ENCODE assay signal across 8 cellular contexts in genomic region chr17:82021728-82022309, GRCh38. TPM values are rescaled to one million over a fixed set of nuclear protein-coding genes. Genes with fewer than 3 reads are reported as not detected.
DNase-seq lines count a peak whose midpoint lies in the region; ATAC-seq, FAIRE-seq and TF ChIP-seq lines count a peak whose summit lies in the region.

No MANE protein-coding gene starts in this region.

- peak; percentile 20 for DNase-seq in activated naive CD4-positive, alpha-beta T cell treated with Interleukin-2 at 50 U/mL for 16 hours
- DNase-seq in activated naive CD4-positive, alpha-beta T cell treated with anti-CD3 and anti-CD28 coated beads, Interleukin-2, amount 50 U/mL, for 16 hours: no peak
- peak; percentile 35 for DNase-seq in activated CD4-positive, alpha-beta memory T cell treated with anti-CD3 and anti-CD28 coated beads for 36 hours
- no peak for DNase-seq in keratinocyte (ENCODE audit: low read depth, low spot score)
- DNase-seq in testis: no peak
- no peak for DNase-seq in GF-D8 (lab: John Stamatoyannopoulos, UW)
- no peak for DNase-seq in retina

- H3K4me3 ChIP-seq in keratinocyte (ENCODE audit: control insufficient read depth in 2 of 3, extremely low read depth in 1 of 3, insufficient read depth in 2 of 3, low read depth in 1 of 3, low read length in 3 of 3) (peak overlapping the region; percentile 73 to 97 (median 85)), testis (peak overlapping the region; percentile 69 to 71)

- H3K9me3 Mint-ChIP-seq in activated CD4-positive, alpha-beta memory T cell treated with anti-CD3 and anti-CD28 coated beads for 36 hours: no peaks in the 10 kb centered on the region

- TF ChIP-seq POLR2A in testis (IDR thresholded peaks at IDR 0.05): no peak

- peaks cover 24% of the 10 kb centered on the region for H3K4me1 Mint-ChIP-seq in activated CD4-positive, alpha-beta memory T cell treated with anti-CD3 and anti-CD28 coated beads for 36 hours (ENCODE audit: low read depth)

- H3K4me2 ChIP-seq in keratinocyte (ENCODE audit: control insufficient read depth, extremely low read depth, insufficient read depth, low read depth, low read length): peak overlapping the region; percentile 97

- H3K36me3 Mint-ChIP-seq in activated CD4-positive, alpha-beta memory T cell treated with anti-CD3 and anti-CD28 coated beads for 36 hours: no peaks in the 10 kb centered on the region

- H3K79me2 ChIP-seq in keratinocyte (ENCODE audit: control insufficient read depth, insufficient read depth, low read length): peaks cover 5% of the 10 kb centered on the region

- H3K27ac Mint-ChIP-seq in activated CD4-positive, alpha-beta memory T cell treated with anti-CD3 and anti-CD28 coated beads for 36 hours: peak overlapping the region; percentile 66

- CTCF ChIA-PET in activated CD4-positive, alpha-beta memory T cell treated with anti-CD3 and anti-CD28 coated beads for 36 hours (lab: Charles Lee): interaction anchor here (0.7 to 6.4 kb wide), 17 partner anchors 9 to 286 kb away, joined by 3 to 174 read pairs (median 4); partner anchors contain the start of genes ASPSCR1, DCXR, FASN and MAFG

- H3K4me1 ChIP-seq in keratinocyte (ENCODE audit: control insufficient read depth, extremely low read depth, insufficient read depth, low read length) (peaks cover 26% of the 10 kb centered on the region), testis (peaks cover 19% of the 10 kb centered on the region)

- H3K4me3 Mint-ChIP-seq in activated CD4-positive, alpha-beta memory T cell treated with anti-CD3 and anti-CD28 coated beads for 36 hours: peak overlapping the region; percentile 84

- ATAC-seq in GM18867 (IDR thresholded peaks at IDR 0.05; ENCODE audit: unreplicated experiment): no peak

- WGBS in testis, 2 donors: 20% methylated on average over 12 to 15 of the region's 15 CpGs

- peak overlapping the region; percentile 10 for H2AFZ ChIP-seq in keratinocyte (ENCODE audit: control insufficient read depth, low read length)

- H3K36me3 ChIP-seq in keratinocyte (ENCODE audit: control insufficient read depth in 2 of 2, extremely low read depth in 1 of 2, insufficient read depth in 2 of 2, low read length in 2 of 2) (peaks cover 0 to 4% of the 10 kb centered on the region in 2 experiments), testis (ENCODE audit: low read depth, missing control alignments) (no peaks in the 10 kb centered on the region)

- dilution Hi-C loops in keratinocyte (cut with MboI; ENCODE audit: extremely low pct_ligation_motif_present, low sequenced_read_pairs): no loop called here

- peaks cover 6% of the 10 kb centered on the region for H4K20me1 ChIP-seq in keratinocyte (ENCODE audit: control insufficient read depth, extremely low read depth, insufficient read depth, low read length)

- H3K9me3 ChIP-seq in keratinocyte (ENCODE audit: control insufficient read depth, low read depth, low read length) (no peaks in the 10 kb centered on the region), testis (no peaks in the 10 kb centered on the region)

- FAIRE-seq in keratinocyte (lab: Jason Lieb, UNC): no peak

- intact Hi-C loops in activated CD4-positive, alpha-beta memory T cell treated with anti-CD3 and anti-CD28 coated beads for 36 hours (cut with micrococcal nuclease): loop anchor here (2.0 kb wide), 2 partner anchors 15 to 161 kb away; partner anchors contain the start of genes DCXR and P4HB
- intact Hi-C loops in testis (cut with DNase I; ENCODE audit: low total_unique reads): loop anchor here (5.0 kb wide), 1 partner anchor 60 kb away; the partner anchor contains the start of gene NOTUM

- H3K27me3 ChIP-seq in keratinocyte (ENCODE audit: control insufficient read depth, extremely low read depth, insufficient read depth, low read length) (no peaks in the 10 kb centered on the region), testis (no peaks in the 10 kb centered on the region)

- H3K27ac ChIP-seq in keratinocyte (ENCODE audit: control insufficient read depth, insufficient read depth, low read length) (peak overlapping the region; percentile 40), testis (no peak overlapping the region)

- POLR2A ChIA-PET in activated CD4-positive, alpha-beta memory T cell treated with anti-CD3 and anti-CD28 coated beads for 36 hours (lab: Charles Lee): interaction anchor here (1.0 to 2.3 kb wide), 7 partner anchors 16 to 152 kb away, joined by 3 to 8 read pairs (median 5); partner anchors contain the start of genes ASPSCR1 and DCXR

- H3K27me3 Mint-ChIP-seq in activated CD4-positive, alpha-beta memory T cell treated with anti-CD3 and anti-CD28 coated beads for 36 hours: no peaks in the 10 kb centered on the region

- no peaks in the 10 kb centered on the region for H3K9me1 ChIP-seq in keratinocyte (ENCODE audit: control insufficient read depth, extremely low read depth, insufficient read depth, low read length)

- TF ChIP-seq CTCF in keratinocyte (optimal IDR thresholded peaks at IDR 0.05 in 1 of 3, IDR thresholded peaks at IDR 0.05 in 1 of 3, conservative IDR thresholded peaks at IDR 0.05 in 1 of 3; ENCODE audit: extremely low read depth in 1 of 3, insufficient read depth in 2 of 3, low read length in 3 of 3): no peak
- TF ChIP-seq CTCF in testis (IDR thresholded peaks at IDR 0.05): no peak

- H3K9ac ChIP-seq in keratinocyte (ENCODE audit: control insufficient read depth, extremely low read depth, insufficient read depth, low read length): peak overlapping the region; percentile 80

RNA-seq across cellular contexts. Expression of gene CENPX, which starts 0.9 kb away (rescaled TPM):
- total RNA-seq in activated CD4-positive, alpha-beta memory T cell treated with anti-CD3 and anti-CD28 coated beads for 36 hours: 10 to 100 TPM; 83.0 to 85.8 TPM
- polyA plus RNA-seq in keratinocyte (38.3 to 52.0 TPM (median 48.2 TPM) in 3 replicates), testis (ENCODE audit: insufficient read depth, low read depth, low replicate concordance) (43.0 TPM)
- 4.8 TPM for polyA plus RNA-seq in keratinocyte (2011; ENCODE audit: low read depth)
- 19.8 and 41.7 TPM in 2 replicates for polyA plus RNA-seq in keratinocyte (2011; cell fraction: cytosol; rRNA removed)
- polyA plus RNA-seq in keratinocyte (2011; cell fraction: nucleus; rRNA removed): 19.4 and 20.6 TPM in 2 replicates
- 24.4 and 64.8 TPM in 2 replicates for polyA plus RNA-seq in keratinocyte (2012; ENCODE audit: low replicate concordance)
- 7.8 to 10.6 TPM (median 9.1 TPM) in 3 replicates for polyA minus RNA-seq in keratinocyte
- 30.5 TPM for polyA minus RNA-seq in keratinocyte (2011; cell fraction: cytosol; rRNA and poly(A)+ RNA removed)
- polyA minus RNA-seq in keratinocyte (2011; cell fraction: nucleus; rRNA and poly(A)+ RNA removed): 5.0 and 6.1 TPM in 2 replicates
- total RNA-seq in testis: 10 to 100 TPM; 43.5 to 51.8 TPM

RNA-seq across cellular contexts. Expression of gene LRRC45, which starts 1.3 kb away (rescaled TPM):
- total RNA-seq in activated CD4-positive, alpha-beta memory T cell treated with anti-CD3 and anti-CD28 coated beads for 36 hours: 10 to 100 TPM; 16.3 to 19.0 TPM
- polyA plus RNA-seq in keratinocyte: 2.5 to 3.6 TPM (median 2.9 TPM) in 3 replicates
- polyA plus RNA-seq in keratinocyte (2011; ENCODE audit: low read depth): 1.1 TPM
- polyA plus RNA-seq in keratinocyte (2011; cell fraction: cytosol; rRNA removed): 0.61 and 1.4 TPM in 2 replicates
- polyA plus RNA-seq in keratinocyte (2011; cell fraction: nucleus; rRNA removed): 5.7 and 7.1 TPM in 2 replicates
- 1.2 and 3.5 TPM in 2 replicates for polyA plus RNA-seq in keratinocyte (2012; ENCODE audit: low replicate concordance)
- polyA minus RNA-seq in keratinocyte: 1.5 to 2.5 TPM (median 2.3 TPM) in 3 replicates
- polyA minus RNA-seq in keratinocyte (2011; cell fraction: cytosol; rRNA and poly(A)+ RNA removed): 3.1 TPM
- polyA minus RNA-seq in keratinocyte (2011; cell fraction: nucleus; rRNA and poly(A)+ RNA removed): 1.5 and 3.7 TPM in 2 replicates
- 10 to 100 TPM; 10.7 to 12.8 TPM for total RNA-seq in testis
- 5.7 TPM for polyA plus RNA-seq in testis (ENCODE audit: insufficient read depth, low read depth, low replicate concordance)

RNA-seq across cellular contexts. Expression of gene RAC3, which starts 9.7 kb away (rescaled TPM):
- total RNA-seq in activated CD4-positive, alpha-beta memory T cell treated with anti-CD3 and anti-CD28 coated beads for 36 hours: 1 to 10 TPM; 6.3 to 8.1 TPM
- polyA plus RNA-seq in keratinocyte (10.2 to 23.0 TPM (median 12.3 TPM) in 3 replicates), testis (ENCODE audit: insufficient read depth, low read depth, low replicate concordance) (42.3 TPM)
- 1.6 TPM for polyA plus RNA-seq in keratinocyte (2011; ENCODE audit: low read depth)
- polyA plus RNA-seq in keratinocyte (2011; cell fraction: cytosol; rRNA removed): 8.5 and 23.2 TPM in 2 replicates
- 8.9 and 15.0 TPM in 2 replicates for polyA plus RNA-seq in keratinocyte (2011; cell fraction: nucleus; rRNA removed)
- polyA plus RNA-seq in keratinocyte (2012; ENCODE audit: low replicate concordance): 4.1 and 10.1 TPM in 2 replicates
- 3.7 to 34.6 TPM (median 7.4 TPM) in 3 replicates for polyA minus RNA-seq in keratinocyte
- polyA minus RNA-seq in keratinocyte (2011; cell fraction: cytosol; rRNA and poly(A)+ RNA removed): 31.1 TPM
- 3.2 and 5.4 TPM in 2 replicates for polyA minus RNA-seq in keratinocyte (2011; cell fraction: nucleus; rRNA and poly(A)+ RNA removed)
- 100 to 1,000 TPM in 1 of 2 donors, 10 to 100 TPM in 1; 74.3 to 102 TPM for total RNA-seq in testis

RNA-seq across cellular contexts. Expression of gene DCXR, which starts 15.7 kb away (rescaled TPM):
- 100 to 1,000 TPM; 105 to 115 TPM for total RNA-seq in activated CD4-positive, alpha-beta memory T cell treated with anti-CD3 and anti-CD28 coated beads for 36 hours
- polyA plus RNA-seq in keratinocyte (45.4 to 73.6 TPM (median 64.0 TPM) in 3 replicates), testis (ENCODE audit: insufficient read depth, low read depth, low replicate concordance) (109 TPM)
- polyA plus RNA-seq in keratinocyte (2011; ENCODE audit: low read depth): 10.2 TPM
- polyA plus RNA-seq in keratinocyte (2011; cell fraction: cytosol; rRNA removed): 59.0 and 103 TPM in 2 replicates
- polyA plus RNA-seq in keratinocyte (2011; cell fraction: nucleus; rRNA removed): 51.5 and 77.5 TPM in 2 replicates
- 62.1 and 118 TPM in 2 replicates for polyA plus RNA-seq in keratinocyte (2012; ENCODE audit: low replicate concordance)
- polyA minus RNA-seq in keratinocyte: 39.1 to 83.3 TPM (median 62.9 TPM) in 3 replicates
- 41.8 TPM for polyA minus RNA-seq in keratinocyte (2011; cell fraction: cytosol; rRNA and poly(A)+ RNA removed)
- polyA minus RNA-seq in keratinocyte (2011; cell fraction: nucleus; rRNA and poly(A)+ RNA removed): 12.2 and 13.9 TPM in 2 replicates
- 100 to 1,000 TPM; 134 to 188 TPM for total RNA-seq in testis

RNA-seq across cellular contexts. Expression of gene RFNG, which starts 29.8 kb away (rescaled TPM):
- total RNA-seq in activated CD4-positive, alpha-beta memory T cell treated with anti-CD3 and anti-CD28 coated beads for 36 hours: 10 to 100 TPM; 16.5 to 17.5 TPM
- polyA plus RNA-seq in keratinocyte: 10.2 to 25.3 TPM (median 13.6 TPM) in 3 replicates
- polyA plus RNA-seq in keratinocyte (2011; ENCODE audit: low read depth): 10.9 TPM
- 5.5 and 14.9 TPM in 2 replicates for polyA plus RNA-seq in keratinocyte (2011; cell fraction: cytosol; rRNA removed)
- polyA plus RNA-seq in keratinocyte (2011; cell fraction: nucleus; rRNA removed): 54.3 and 78.8 TPM in 2 replicates
- polyA plus RNA-seq in keratinocyte (2012; ENCODE audit: low replicate concordance): 23.8 and 42.0 TPM in 2 replicates
- polyA minus RNA-seq in keratinocyte: 5.4 to 31.0 TPM (median 8.0 TPM) in 3 replicates
- 21.1 TPM for polyA minus RNA-seq in keratinocyte (2011; cell fraction: cytosol; rRNA and poly(A)+ RNA removed)
- polyA minus RNA-seq in keratinocyte (2011; cell fraction: nucleus; rRNA and poly(A)+ RNA removed): 18.7 and 21.1 TPM in 2 replicates
- total RNA-seq in testis: 100 to 1,000 TPM in 1 of 2 donors, 10 to 100 TPM in 1; 73.3 to 102 TPM
- polyA plus RNA-seq in testis (ENCODE audit: insufficient read depth, low read depth, low replicate concordance): 50.5 TPM

Comparison
In these comparisons a context has a peak if more than half of its experiments do, and no peak if none do; other contexts are left out.
1. DNase-seq: peak in activated naive CD4-positive, alpha-beta T cell treated with Interleukin-2 at 50 U/mL for 16 hours (single experiment) and activated CD4-positive, alpha-beta memory T cell treated with anti-CD3 and anti-CD28 coated beads for 36 hours (single experiment); none in activated naive CD4-positive, alpha-beta T cell treated with anti-CD3 and anti-CD28 coated beads, Interleukin-2, amount 50 U/mL, for 16 hours (single experiment), keratinocyte (single experiment), testis (single experiment), GF-D8 (single experiment) and retina (single experiment).
2. RNA of gene RAC3, which starts 9.7 kb away (total RNA-seq): 74.3 to 102 TPM in testis; 6.3 to 8.1 TPM in activated CD4-positive, alpha-beta memory T cell treated with anti-CD3 and anti-CD28 coated beads for 36 hours; every median in the first group is over 4 times any median in the second.